In the genomic region with DNA sequence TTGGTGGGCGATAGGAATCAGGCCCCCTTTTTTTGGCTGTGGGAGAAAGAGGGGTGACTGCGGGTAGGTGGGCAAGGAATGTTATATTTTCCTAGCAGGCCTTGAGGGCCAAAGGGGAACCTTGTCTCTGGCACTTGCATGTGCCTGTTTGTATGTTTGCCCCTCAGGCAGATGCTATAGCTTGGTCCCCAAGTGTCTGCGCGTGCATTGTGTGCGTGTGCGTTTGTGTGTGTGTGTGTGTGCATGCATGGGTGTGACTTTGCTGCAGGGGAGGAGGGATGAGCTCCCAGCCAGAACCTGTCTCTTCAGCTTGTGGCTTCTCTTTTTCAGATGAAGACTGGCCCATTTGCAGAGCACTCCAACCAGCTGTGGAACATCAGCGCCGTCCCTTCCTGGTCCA, we compare ENCODE assay signal across 1 cellular context.
TF ChIP-seq lines count a peak whose summit lies in the region.

No MANE protein-coding gene starts in this region.

TF ChIP-seq in endothelial cell of umbilical vein, 7 proteins besides CTCF, POLR2A, EP300 and RAD21:
- no peak for TF ChIP-seq POLR2AphosphoS5 (IDR thresholded peaks at IDR 0.05; ENCODE audit: insufficient read depth, low read depth, low read length)
- no peak for TF ChIP-seq FOS (IDR thresholded peaks at IDR 0.05; ENCODE audit: borderline replicate concordance, insufficient read depth, low read length)
- TF ChIP-seq MYC (IDR thresholded peaks at IDR 0.05; ENCODE audit: low read depth, low read length) = no peak
- no peak for TF ChIP-seq EZH2 (IDR thresholded peaks at IDR 0.05; ENCODE audit: borderline replicate concordance, low read depth, low read length, severe bottlenecking)
- TF ChIP-seq JUN (IDR thresholded peaks at IDR 0.05; ENCODE audit: borderline replicate concordance, insufficient read depth, insufficient read length, low read depth) = no peak
- no peak for TF ChIP-seq GATA2 (IDR thresholded peaks at IDR 0.05; ENCODE audit: insufficient read depth, insufficient read length, low read depth, low read length)
- TF ChIP-seq MAX (IDR thresholded peaks at IDR 0.05; ENCODE audit: insufficient read depth, insufficient read length) = no peak
